In genomic region chr3:45546223-45546622, GRCh38 we compare ENCODE assay signal across 1 cellular context.
TF ChIP-seq lines count a peak whose summit lies in the region.

No MANE protein-coding gene starts in this region.

TF ChIP-seq in A549, 52 proteins besides CTCF, POLR2A, EP300 and RAD21 (continued from another document):
- TF ChIP-seq HMGXB4 (CRISPR knock-in tag; IDR thresholded peaks at IDR 0.05; ENCODE audit: borderline replicate concordance) = no peak
TF ChIP-seq in A549: peak in this region for 0.
